9 cellular contexts compared by ENCODE assay signal in genomic region chr2:221555511-221555845, GRCh38. TPM values are rescaled to one million over a fixed set of nuclear protein-coding genes. Genes with fewer than 3 reads are reported as not detected.
A peak's percentile ranks its signal among the peaks of the same experiment; 100 is the strongest.
DNase-seq lines count a peak whose midpoint lies in the region; ATAC-seq, FAIRE-seq and TF ChIP-seq lines count a peak whose summit lies in the region.
"Had no signal": no experiment of that assay in that cellular context is flagged by ENCODE, and none has a peak within 500 bp of the region (broad histone marks: within the 10 kb centered on the region; RNA-seq: fewer than 3 reads in every experiment).

No MANE protein-coding gene starts in this region.

- peak overlapping the region in 1 of 4 experiments; percentile 18; a peak in 1 of 8 replicates for H3K4me3 ChIP-seq in H1 (ENCODE audit: extremely low read depth in 1 of 4, insufficient read depth in 2 of 4, low read depth in 3 of 4, low read length in 4 of 4)

- WGBS in H1 (ENCODE audit: extremely low coverage in 1 of 2, insufficient coverage in 1 of 2, insufficient read length in 1 of 2, insufficient replicate concordance in 2 of 2, low coverage in 1 of 2, low lambda C conversion rate in 2 of 2, missing lambda C conversion rate in 1 of 2), 2 experiments, result 69% methylated on average over 2 of the region's 2 CpGs; no CpG with 5 or more reads in 1 of the 2 experiments

- TF ChIP-seq CTCF in H1 (IDR thresholded peaks at IDR 0.05; ENCODE audit: control extremely low read depth in 1 of 3, insufficient read depth in 1 of 3, low read depth in 1 of 3, low read length in 3 of 3) (no peak), GM10266 (IDR thresholded peaks at IDR 0.05; ENCODE audit: control insufficient read depth, insufficient read depth, low read depth, missing control alignments) (no peak)

- H3K23ac ChIP-seq in H1 (ENCODE audit: insufficient read length), result no peak overlapping the region

- no peaks in the 10 kb centered on the region for H3K79me2 ChIP-seq in H1 (ENCODE audit: control insufficient read depth in 1 of 2, insufficient read depth in 2 of 2, low read length in 2 of 2)

- peaks cover 0 to 2% of the 10 kb centered on the region in 2 experiments for H4K20me1 ChIP-seq in H1 (replicated peaks in 1 of 2; ENCODE audit: control insufficient read depth in 1 of 2, insufficient read depth in 2 of 2, low read length in 2 of 2)

- CTCF ChIA-PET in H1 (lab: Charles Lee; ENCODE audit: partially characterized antibody), result interaction anchor here (2.1 kb wide), 1 partner anchor 18 kb away, joined by 4 read pairs; no protein-coding TSS in a partner anchor

- H3K18ac ChIP-seq in H1 (ENCODE audit: extremely low read depth, low read length), result no peak overlapping the region

- H4K91ac ChIP-seq in H1 (replicated peaks; ENCODE audit: insufficient read length, low read length), result no peak overlapping the region

- H3K36me3 ChIP-seq in H1 (ENCODE audit: control insufficient read depth in 2 of 4, insufficient read depth in 4 of 4, low read length in 3 of 4), result no peaks in the 10 kb centered on the region

- no peak overlapping the region for H2AK5ac ChIP-seq in H1 (ENCODE audit: low read depth, low read length)

- H2BK15ac ChIP-seq in H1 (ENCODE audit: low read length), result no peak overlapping the region

- no peak overlapping the region for H3K56ac ChIP-seq in H1 (replicated peaks; ENCODE audit: insufficient read length, low read depth, low read length)

- no peaks in the 10 kb centered on the region; the same call in 1 of the 2 replicates for H3K23me2 ChIP-seq in H1 (ENCODE audit: low read depth, low read length)

- H3K4me1 ChIP-seq in H1 (replicated peaks in 1 of 4; ENCODE audit: control insufficient read depth in 3 of 4, insufficient read depth in 4 of 4, low read length in 3 of 4), result peaks cover 3 to 17% (median 16%) of the 10 kb centered on the region in 4 experiments; a peak in 5 of 7 replicates

- peak; percentile 39 for ATAC-seq in GM18505 (IDR thresholded peaks at IDR 0.05; ENCODE audit: unreplicated experiment)
- peak; percentile 27 for ATAC-seq in GM19463 (IDR thresholded peaks at IDR 0.05; ENCODE audit: unreplicated experiment)
- ATAC-seq in HG03103 (IDR thresholded peaks at IDR 0.05; ENCODE audit: low read depth, unreplicated experiment), result peak; percentile 23

- no peaks in the 10 kb centered on the region for H3K79me1 ChIP-seq in H1 (ENCODE audit: low read depth, low read length)

- no peak for TF ChIP-seq EP300 in H1 (IDR thresholded peaks at IDR 0.05; ENCODE audit: borderline replicate concordance in 1 of 2, low read depth in 2 of 2, low read length in 2 of 2)

- H3K4me2 ChIP-seq in H1 (ENCODE audit: insufficient read depth in 1 of 2, low read depth in 2 of 2, low read length in 2 of 2), result peak overlapping the region; percentile 38 to 46; a peak in 3 of 4 replicates

- H2BK120ac ChIP-seq in H1 (replicated peaks; ENCODE audit: low read depth, low read length), result no peak overlapping the region

- no peak overlapping the region for H3K27ac ChIP-seq in H1 (ENCODE audit: low read depth, low read length)
- H3K27ac ChIP-seq: VCaP had no signal

- no peak for FAIRE-seq in H1 (lab: Jason Lieb, UNC)

- TF ChIP-seq POLR2A in GM18505 (IDR thresholded peaks at IDR 0.05; ENCODE audit: borderline replicate concordance, extremely low read depth, insufficient read depth, insufficient read length), result no peak
- TF ChIP-seq POLR2A in H1 (IDR thresholded peaks at IDR 0.05; ENCODE audit: control extremely low read depth in 1 of 2, low read depth in 2 of 2, low read length in 2 of 2), result no peak

- no peak overlapping the region for H4K5ac ChIP-seq in H1 (ENCODE audit: insufficient read length, low read depth, low read length)

- H2BK5ac ChIP-seq in H1 (ENCODE audit: low read depth, low read length), result no peak overlapping the region

- H3K9me3 ChIP-seq in H1 (ENCODE audit: insufficient read depth in 2 of 2, low read depth in 1 of 2, low read length in 1 of 2), result no peaks in the 10 kb centered on the region

- POLR2A ChIA-PET in H1 (lab: Charles Lee; ENCODE audit: partially characterized antibody), result no interaction called here

- no peak overlapping the region for H2BK20ac ChIP-seq in H1 (ENCODE audit: low read length)

- H3K9ac ChIP-seq in H1 (replicated peaks in 1 of 4; ENCODE audit: extremely low read depth in 1 of 4, low read depth in 3 of 4, low read length in 3 of 4), result no peak overlapping the region

- H2BK12ac ChIP-seq in H1 (ENCODE audit: low read depth, low read length), result no peak overlapping the region

- TF ChIP-seq RAD21 in H1 (IDR thresholded peaks at IDR 0.05 in 1 of 2, conservative IDR thresholded peaks at IDR 0.05 in 1 of 2; ENCODE audit: low read depth in 2 of 2, low read length in 2 of 2), result no peak

- no peak overlapping the region for H3K4ac ChIP-seq in H1 (replicated peaks; ENCODE audit: insufficient read length, low read depth, low read length)

- H4K8ac ChIP-seq in H1 (ENCODE audit: extremely low read depth, insufficient read depth, low read length), result no peak overlapping the region

- H2AFZ ChIP-seq in H1 (ENCODE audit: low read length), result no peak overlapping the region

- no peak for DNase-seq in H1 (ENCODE audit: low read depth in 1 of 2, low spot score in 2 of 2)
- no peak for DNase-seq in hippocampal formation (lab: John Stamatoyannopoulos, UW)
- DNase-seq in stimulated activated CD4-positive, alpha-beta T cell treated with anti-CD3 and anti-CD28 coated beads, Interleukin-15, amount 100 ng/mL, for 24 hours, result no peak
- DNase-seq in GM10266 (ENCODE audit: extremely low spot score), result no peak
- DNase-seq in pons (ENCODE audit: low spot score), result no peak

- H3K14ac ChIP-seq in H1 (ENCODE audit: insufficient read length), result no peak overlapping the region

- no peaks in the 10 kb centered on the region; a peak in 1 of 7 replicates for H3K27me3 ChIP-seq in H1 (replicated peaks in 1 of 4; ENCODE audit: control insufficient read depth in 3 of 4, extremely low read depth in 1 of 4, insufficient read depth in 3 of 4, low read length in 3 of 4)

TF ChIP-seq in H1, 55 proteins besides CTCF, POLR2A, EP300 and RAD21:
- TF ChIP-seq ASH2L (IDR thresholded peaks at IDR 0.05; ENCODE audit: low read length) (no peak), BCL11A (IDR thresholded peaks at IDR 0.05; ENCODE audit: low read depth in 2 of 2, low read length in 2 of 2) (no peak), CHD2 (IDR thresholded peaks at IDR 0.05; ENCODE audit: low read length) (no peak)

RNA-seq across cellular contexts. Expression of gene EPHA4, which starts 16.6 kb away (rescaled TPM):
- total RNA-seq in H1 (2021; fragmentation: NEBNext Ultra II Directional; extraction: Animal tissue kit (Norgen Biotek cat#: 25700)), result 4.3 and 5.1 TPM in 2 replicates
- 5.7 and 6.4 TPM in 2 replicates for polyA plus RNA-seq in H1 (2011; rRNA removed)
- polyA plus RNA-seq in H1 (2011; cell fraction: cytosol; rRNA removed), result 6.3 TPM
- polyA plus RNA-seq in H1 (2011; cell fraction: nucleus; rRNA removed), result 14.7 TPM
- 4.9 to 11.0 TPM (median 5.6 TPM) in 4 replicates for polyA plus RNA-seq in H1 (2012, experiment 1 of 2)
- polyA plus RNA-seq in H1 (2012, experiment 2 of 2), result 0.33 TPM
- 6.8 TPM for polyA plus RNA-seq in H1 (2013, experiment 1 of 2)
- polyA plus RNA-seq in H1 (2013, experiment 2 of 2), result 5.1 TPM
- 20.6 and 27.8 TPM in 2 replicates for polyA minus RNA-seq in H1 (2011; rRNA and poly(A)+ RNA removed)
- 9.3 TPM for polyA minus RNA-seq in H1 (2011; cell fraction: cytosol; rRNA and poly(A)+ RNA removed)
- polyA minus RNA-seq in H1 (2011; cell fraction: nucleus; rRNA and poly(A)+ RNA removed), result 31.9 TPM
